ENCODE assay signal across 9 cellular contexts in genomic region chr6:137233561-137234504, GRCh38. TPM values are rescaled to one million over a fixed set of nuclear protein-coding genes. Genes with fewer than 3 reads are reported as not detected.
DNase-seq lines count a peak whose midpoint lies in the region; ATAC-seq and TF ChIP-seq lines count a peak whose summit lies in the region.
"Had no signal": no experiment of that assay in that cellular context is flagged by ENCODE, and none has a peak within 500 bp of the region (broad histone marks: within the 10 kb centered on the region; RNA-seq: fewer than 3 reads in every experiment).

No MANE protein-coding gene starts in this region.

- TF ChIP-seq CTCF in AG04449 (IDR thresholded peaks at IDR 0.05; ENCODE audit: insufficient read depth, low read length, missing control alignments): no peak
- no peak for TF ChIP-seq CTCF in GM13977 (IDR thresholded peaks at IDR 0.05; ENCODE audit: extremely low read depth, insufficient read depth, missing control alignments)

- 44% methylated on average over 5 of the region's 5 CpGs for WGBS in right cardiac atrium

- no peaks in the 10 kb centered on the region for H3K9me3 ChIP-seq in right cardiac atrium (ENCODE audit: control insufficient read depth, low read length)

- H3K4me1 ChIP-seq in right cardiac atrium (ENCODE audit: control insufficient read depth, insufficient read depth, low read length): peaks cover 21% of the 10 kb centered on the region

- intact Hi-C loops in activated T-helper 2 cell treated with anti-CD3 and anti-CD28 coated beads, Interferon-gamma antibody, Interleukin-2, Interleukin-4, amounts not matched to agents 10 μg/mL and 5 μg/mL and 100 μg/mL, durations not matched to agents 14 hours and 24 hours and 36 hours (cut with micrococcal nuclease): loop anchor here (2.0 kb wide), 1 partner anchor 15 kb away; the partner anchor contains the start of gene IFNGR1
- intact Hi-C loops in right cardiac atrium (cut with DNase I): no loop called here

- H3K9me3 Mint-ChIP-seq in activated T-helper 2 cell treated with anti-CD3 and anti-CD28 coated beads, Interferon-gamma antibody, Interleukin-2, Interleukin-4, amounts not matched to agents 10 μg/mL and 5 μg/mL and 100 μg/mL, durations not matched to agents 14 hours and 24 hours and 36 hours: peaks cover 14% of the 10 kb centered on the region

- H3K4me1 Mint-ChIP-seq in activated T-helper 2 cell treated with anti-CD3 and anti-CD28 coated beads, Interferon-gamma antibody, Interleukin-2, Interleukin-4, amounts not matched to agents 10 μg/mL and 5 μg/mL and 100 μg/mL, durations not matched to agents 14 hours and 24 hours and 36 hours (ENCODE audit: low read depth): peaks cover 45% of the 10 kb centered on the region

- H3K4me3 ChIP-seq in AG04449 (ENCODE audit: low read depth, low read length) (no peak overlapping the region), right cardiac atrium (ENCODE audit: low read length) (no peak overlapping the region)
- H3K4me3 ChIP-seq: cardiac muscle cell had no signal

- H3K27ac ChIP-seq in right cardiac atrium (ENCODE audit: low read length) (peak overlapping the region; percentile 85), substantia nigra (ENCODE audit: low read depth, low read length, poor library complexity, severe bottlenecking) (peak overlapping the region; percentile 15)
- H3K27ac ChIP-seq: cardiac muscle cell had no signal

- no peak overlapping the region for H3K27ac Mint-ChIP-seq in activated T-helper 2 cell treated with anti-CD3 and anti-CD28 coated beads, Interferon-gamma antibody, Interleukin-2, Interleukin-4, amounts not matched to agents 10 μg/mL and 5 μg/mL and 100 μg/mL, durations not matched to agents 14 hours and 24 hours and 36 hours

- in situ Hi-C loops in GM13977 (cut with MboI; ENCODE audit: low pct_unique_long_range_greater_than_20kb, low sequenced_read_pairs, unreplicated experiment): no loop called here

- POLR2A ChIA-PET in AG04449 (lab: Yijun Ruan, JAX): no interaction called here

- peaks cover 4% of the 10 kb centered on the region for H3K27me3 Mint-ChIP-seq in activated T-helper 2 cell treated with anti-CD3 and anti-CD28 coated beads, Interferon-gamma antibody, Interleukin-2, Interleukin-4, amounts not matched to agents 10 μg/mL and 5 μg/mL and 100 μg/mL, durations not matched to agents 14 hours and 24 hours and 36 hours (ENCODE audit: low read depth)

- no peaks in the 10 kb centered on the region for H3K27me3 ChIP-seq in right cardiac atrium (ENCODE audit: control insufficient read depth, insufficient read depth)
- H3K27me3 ChIP-seq: cardiac muscle cell had no signal

- CTCF ChIA-PET in AG04449 (lab: Yijun Ruan, JAX): interaction anchor here (1.3 kb wide), 1 partner anchor 81 kb away, joined by 4 read pairs; no protein-coding TSS in a partner anchor

- ATAC-seq in HG03378 (IDR thresholded peaks at IDR 0.05; ENCODE audit: unreplicated experiment) (peak; percentile 13), right cardiac atrium (peak; percentile 73 to 83)

- H3K36me3 Mint-ChIP-seq in activated T-helper 2 cell treated with anti-CD3 and anti-CD28 coated beads, Interferon-gamma antibody, Interleukin-2, Interleukin-4, amounts not matched to agents 10 μg/mL and 5 μg/mL and 100 μg/mL, durations not matched to agents 14 hours and 24 hours and 36 hours (ENCODE audit: low read depth): no peaks in the 10 kb centered on the region

- DNase-seq in AG04449 (ENCODE audit: low read depth, low spot score): peak; percentile 72
- DNase-seq in activated T-helper 2 cell treated with anti-CD3 and anti-CD28 coated beads, Interferon-gamma antibody, Interleukin-2, Interleukin-4, amounts not matched to agents 10 μg/mL and 5 μg/mL and 100 μg/mL, durations not matched to agents 14 hours and 24 hours and 36 hours (ENCODE audit: low spot score): no peak
- DNase-seq in right cardiac atrium: peak; percentile 53 to 65 (median 62)
- no peak for DNase-seq in substantia nigra (lab: John Stamatoyannopoulos, UW)
- DNase-seq in NCI-H1930 (lab: John Stamatoyannopoulos, UW): no peak
- DNase-seq in NCI-H2029 (lab: John Stamatoyannopoulos, UW): no peak
- no peak for DNase-seq in GM13977 (ENCODE audit: low spot score)

- peak overlapping the region; percentile 14 for H3K4me3 Mint-ChIP-seq in activated T-helper 2 cell treated with anti-CD3 and anti-CD28 coated beads, Interferon-gamma antibody, Interleukin-2, Interleukin-4, amounts not matched to agents 10 μg/mL and 5 μg/mL and 100 μg/mL, durations not matched to agents 14 hours and 24 hours and 36 hours (ENCODE audit: low read depth)

RNA-seq across cellular contexts. Expression of gene IFNGR1, which starts 14.6 kb away (rescaled TPM):
- total RNA-seq in activated T-helper 2 cell treated with anti-CD3 and anti-CD28 coated beads, Interferon-gamma antibody, Interleukin-2, Interleukin-4, amounts not matched to agents 10 μg/mL and 5 μg/mL and 100 μg/mL, durations not matched to agents 14 hours and 24 hours and 36 hours: 22.2 and 26.2 TPM in 2 replicates
- 100 to 1,000 TPM; 115 to 157 (median 141) TPM for total RNA-seq in right cardiac atrium
- polyA plus RNA-seq in right cardiac atrium: 125 TPM

Comparison
In these comparisons a context has a peak if more than half of its experiments do, and no peak if none do; other contexts are left out.
1. DNase-seq: peak in AG04449 (single experiment) and right cardiac atrium (3 of 3); none in activated T-helper 2 cell treated with anti-CD3 and anti-CD28 coated beads, Interferon-gamma antibody, Interleukin-2, Interleukin-4, amounts not matched to agents 10 μg/mL and 5 μg/mL and 100 μg/mL, durations not matched to agents 14 hours and 24 hours and 36 hours (single experiment), substantia nigra (0 of 49), NCI-H1930 (0 of 2), NCI-H2029 (single experiment) and GM13977 (single experiment).